1 cellular context compared by ENCODE assay signal in the genomic region with DNA sequence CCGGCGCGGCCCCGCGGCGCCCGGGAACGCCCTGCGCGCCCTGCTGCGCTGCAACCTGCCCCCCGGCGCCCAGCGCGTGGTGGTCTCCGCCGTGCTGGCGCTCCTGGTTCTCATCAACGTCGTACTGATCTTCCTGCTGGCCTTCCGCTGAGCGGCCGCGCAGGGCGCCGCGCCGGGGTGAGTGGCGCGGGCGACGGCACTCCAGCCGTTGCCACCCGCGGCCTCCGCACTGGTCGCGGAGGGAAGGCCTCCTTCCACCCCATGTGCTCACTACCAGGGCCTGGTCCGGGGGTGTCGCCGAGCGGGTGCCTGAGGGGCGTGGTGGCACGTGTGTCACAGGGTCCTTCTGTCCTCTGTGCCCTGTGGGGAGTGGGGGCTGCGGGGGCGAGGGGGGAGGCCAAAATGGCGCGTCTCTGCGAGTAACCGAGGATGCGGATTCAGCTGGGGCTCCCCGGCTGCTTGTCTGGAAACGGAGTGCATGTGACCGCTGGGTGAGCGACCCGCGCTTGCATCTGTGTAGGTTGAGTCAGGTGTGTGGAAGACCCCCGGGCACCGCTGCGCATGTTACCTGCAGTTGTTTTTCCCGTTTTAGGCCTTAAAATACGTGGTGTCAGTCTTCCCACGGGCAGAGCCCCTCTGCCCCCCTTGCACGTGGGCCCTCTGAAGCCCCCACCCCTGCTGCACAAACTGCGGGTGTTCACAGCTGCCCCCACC.
TF ChIP-seq lines count a peak whose summit lies in the region.

No MANE protein-coding gene starts in this region.

TF ChIP-seq in SK-N-SH treated with all-trans-retinoic acid at 6 μM for 48 hours, 23 proteins besides CTCF, POLR2A, EP300 and RAD21 (continued from another document):
- TF ChIP-seq, protein P1, sequence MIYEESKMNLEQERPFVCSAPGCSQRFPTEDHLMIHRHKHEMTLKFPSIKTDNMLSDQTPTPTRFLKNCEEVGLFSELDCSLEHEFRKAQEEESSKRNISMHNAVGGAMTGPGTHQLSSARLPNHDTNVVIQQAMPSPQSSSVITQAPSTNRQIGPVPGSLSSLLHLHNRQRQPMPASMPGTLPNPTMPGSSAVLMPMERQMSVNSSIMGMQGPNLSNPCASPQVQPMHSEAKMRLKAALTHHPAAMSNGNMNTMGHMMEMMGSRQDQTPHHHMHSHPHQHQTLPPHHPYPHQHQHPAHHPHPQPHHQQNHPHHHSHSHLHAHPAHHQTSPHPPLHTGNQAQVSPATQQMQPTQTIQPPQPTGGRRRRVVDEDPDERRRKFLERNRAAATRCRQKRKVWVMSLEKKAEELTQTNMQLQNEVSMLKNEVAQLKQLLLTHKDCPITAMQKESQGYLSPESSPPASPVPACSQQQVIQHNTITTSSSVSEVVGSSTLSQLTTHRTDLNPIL (CRISPR knock-in tag; IDR thresholded peaks at IDR 0.05; ENCODE audit: low read depth): no peak
- TF ChIP-seq RARB (CRISPR knock-in tag; IDR thresholded peaks at IDR 0.05) (no peak), ZNF70 (CRISPR knock-in tag; IDR thresholded peaks at IDR 0.05) (no peak), BACH2 (CRISPR knock-in tag; IDR thresholded peaks at IDR 0.05; ENCODE audit: borderline replicate concordance) (no peak)
